In the genomic region with DNA sequence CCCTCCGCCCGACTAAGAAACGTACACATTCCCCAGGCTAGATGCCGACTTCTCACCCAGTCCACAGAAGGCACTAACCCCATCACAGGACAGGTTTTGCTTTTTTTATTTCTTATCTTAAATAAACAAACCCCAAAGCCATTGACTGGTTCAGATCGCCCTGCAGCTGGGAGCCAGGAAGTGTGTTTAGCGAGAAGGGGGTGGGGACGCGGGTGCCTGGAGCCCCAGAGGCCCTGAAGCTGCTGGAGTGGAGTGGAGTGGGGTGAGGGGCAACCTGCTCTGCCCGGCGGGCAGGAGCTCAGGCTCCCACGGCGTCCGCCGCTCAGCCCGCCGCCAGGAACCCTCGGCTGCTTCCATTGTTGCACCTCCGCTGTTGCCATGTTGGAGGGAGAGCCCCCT, we compare ENCODE assay signal across 8 cellular contexts. TPM values are rescaled to one million over a fixed set of nuclear protein-coding genes. Genes with fewer than 3 reads are reported as not detected.
A peak's percentile ranks its signal among the peaks of the same experiment; 100 is the strongest.
DNase-seq lines count a peak whose midpoint lies in the region; ATAC-seq and TF ChIP-seq lines count a peak whose summit lies in the region.

No MANE protein-coding gene starts in this region.

- H3K9me3 ChIP-seq in CD4-positive, CD25-positive, alpha-beta regulatory T cell (ENCODE audit: control insufficient read depth in 2 of 2, low read length in 2 of 2): no peaks in the 10 kb centered on the region
- H3K9me3 ChIP-seq in neural cell (ENCODE audit: low read length) (no peaks in the 10 kb centered on the region), aorta (ENCODE audit: control insufficient read depth, low read length) (no peaks in the 10 kb centered on the region)

- H3K9ac ChIP-seq in neural cell (ENCODE audit: low read length): peak overlapping the region; percentile 99

- H3F3A ChIP-seq in neural cell (ENCODE audit: insufficient read depth, low read length, poor library complexity, severe bottlenecking): peaks cover 7% of the 10 kb centered on the region

- H3K4me2 ChIP-seq in neural cell (ENCODE audit: low read length): peak overlapping the region; percentile 100

- peaks cover 7% of the 10 kb centered on the region for H4K20me1 ChIP-seq in neural cell (ENCODE audit: insufficient read depth)

- H3K4me1 ChIP-seq in CD4-positive, CD25-positive, alpha-beta regulatory T cell (ENCODE audit: control insufficient read depth, insufficient read depth, low read length, poor library complexity, severe bottlenecking): peaks cover 34% of the 10 kb centered on the region
- H3K4me1 ChIP-seq in foreskin keratinocyte (no peaks in the 10 kb centered on the region), aorta (ENCODE audit: control insufficient read depth in 1 of 2, insufficient read depth in 2 of 2, low read length in 2 of 2) (peaks cover 0 to 4% of the 10 kb centered on the region in 2 donors)

- peak overlapping the region; percentile 91 to 98 (median 97) for H3K27ac Mint-ChIP-seq in CD4-positive, CD25-positive, alpha-beta regulatory T cell

- peaks cover 5% of the 10 kb centered on the region for H3K36me3 ChIP-seq in CD4-positive, CD25-positive, alpha-beta regulatory T cell (ENCODE audit: control insufficient read depth, insufficient read depth, low read length)
- H3K36me3 ChIP-seq in neural cell (ENCODE audit: insufficient read depth, low read length) (no peaks in the 10 kb centered on the region), aorta (ENCODE audit: control insufficient read depth in 1 of 2, insufficient read depth in 2 of 2, low read length in 1 of 2) (no peaks in the 10 kb centered on the region)

- 0 to 1% methylated on average over 11 to 18 of the region's 18 CpGs for WGBS in aorta, 2 donors

- H3K4me1 Mint-ChIP-seq in CD4-positive, CD25-positive, alpha-beta regulatory T cell: peaks cover 15 to 53% (median 39%) of the 10 kb centered on the region in 4 donors

- peak; percentile 23 to 72 (median 56) for DNase-seq in CD4-positive, CD25-positive, alpha-beta regulatory T cell
- DNase-seq in NOMO-1 (lab: John Stamatoyannopoulos, UW; ENCODE audit: unreplicated experiment in 2 of 2) (peak; percentile 33 to 46), foreskin keratinocyte (no peak), aorta (peak in 1 of 2 donors; percentile 76)
- peak; percentile 49 for DNase-seq in activated effector memory CD4-positive, alpha-beta T cell treated with Interleukin-2 at 50 U/mL for 16 hours

- no peaks in the 10 kb centered on the region for H3K9me3 Mint-ChIP-seq in CD4-positive, CD25-positive, alpha-beta regulatory T cell

- no peaks in the 10 kb centered on the region for H3K27me3 ChIP-seq in CD4-positive, CD25-positive, alpha-beta regulatory T cell (ENCODE audit: control insufficient read depth, insufficient read depth, low read length)
- H3K27me3 ChIP-seq in foreskin keratinocyte: peaks cover 7% of the 10 kb centered on the region
- H3K27me3 ChIP-seq in neural cell (ENCODE audit: insufficient read depth, low read depth, low read length): no peaks in the 10 kb centered on the region
- no peaks in the 10 kb centered on the region for H3K27me3 ChIP-seq in aorta (ENCODE audit: control insufficient read depth in 1 of 2, insufficient read depth in 2 of 2, low read length in 1 of 2)

- ATAC-seq in CD4-positive, CD25-positive, alpha-beta regulatory T cell (ENCODE audit: low read depth in 2 of 2): peak; percentile 43 to 49
- ATAC-seq in GM19324 (IDR thresholded peaks at IDR 0.05; ENCODE audit: low FRiP score, unreplicated experiment) (peak; percentile 35), HG03432 (IDR thresholded peaks at IDR 0.05; ENCODE audit: unreplicated experiment) (peak; percentile 32), foreskin keratinocyte (peak; percentile 38), aorta (ENCODE audit: low FRiP score) (peak; percentile 76)

- H3K27me3 Mint-ChIP-seq in CD4-positive, CD25-positive, alpha-beta regulatory T cell: peaks cover 14% of the 10 kb centered on the region

- peak overlapping the region; percentile 88 to 98 (median 92) for H3K4me3 Mint-ChIP-seq in CD4-positive, CD25-positive, alpha-beta regulatory T cell

- peak overlapping the region; percentile 77 for H3K27ac ChIP-seq in CD4-positive, CD25-positive, alpha-beta regulatory T cell (ENCODE audit: insufficient read depth, low read length, poor library complexity, severe bottlenecking)
- H3K27ac ChIP-seq in foreskin keratinocyte (no peak overlapping the region), neural cell (ENCODE audit: low read length) (peak overlapping the region; percentile 98), aorta (ENCODE audit: low read depth in 1 of 2, low read length in 2 of 2) (peak overlapping the region in 1 of 2 donors; percentile 62)

- no peaks in the 10 kb centered on the region for H3K36me3 Mint-ChIP-seq in CD4-positive, CD25-positive, alpha-beta regulatory T cell

- no peak for TF ChIP-seq CTCF in foreskin keratinocyte (conservative IDR thresholded peaks at IDR 0.05)
- no peak for TF ChIP-seq CTCF in neural cell (IDR thresholded peaks at IDR 0.05; ENCODE audit: poor library complexity, severe bottlenecking)

- TF ChIP-seq EP300 in neural cell (conservative IDR thresholded peaks at IDR 0.05; ENCODE audit: poor library complexity, severe bottlenecking): no peak

- peak overlapping the region; percentile 93 for H3K4me3 ChIP-seq in CD4-positive, CD25-positive, alpha-beta regulatory T cell (ENCODE audit: low read depth, low read length)
- H3K4me3 ChIP-seq in neural cell (ENCODE audit: low read length): peak overlapping the region; percentile 87
- peak overlapping the region; percentile 31 to 51 for H3K4me3 ChIP-seq in aorta (ENCODE audit: low read length in 2 of 2)

- intact Hi-C loops in aorta (cut with DNase I): loop anchor here in 1 of 2 donors (2.0 kb wide), 1 partner anchor 47 kb away; no protein-coding TSS in a partner anchor

- H3K9me2 ChIP-seq in neural cell (ENCODE audit: insufficient read depth, low read length): no peaks in the 10 kb centered on the region

- peak overlapping the region; percentile 73 for H2AFZ ChIP-seq in neural cell (ENCODE audit: low read depth, low read length)

- peaks cover 47% of the 10 kb centered on the region for H3K79me2 ChIP-seq in neural cell (replicated peaks; ENCODE audit: insufficient read depth, low read length)

- no peak for TF ChIP-seq RAD21 in neural cell (conservative IDR thresholded peaks at IDR 0.05)

TF ChIP-seq in neural cell, 6 proteins besides CTCF, POLR2A, EP300 and RAD21:
- TF ChIP-seq EZH2 (IDR thresholded peaks at IDR 0.05; ENCODE audit: borderline replicate concordance, insufficient read depth, low read length, poor library complexity, severe bottlenecking) (no peak), MXI1 (conservative IDR thresholded peaks at IDR 0.05; ENCODE audit: poor library complexity, severe bottlenecking) (no peak), TAF1 (IDR thresholded peaks at IDR 0.05; ENCODE audit: low read depth) (no peak), POLR2AphosphoS5 (IDR thresholded peaks at IDR 0.05) (no peak), SMC3 (conservative IDR thresholded peaks at IDR 0.05; ENCODE audit: poor library complexity) (no peak)
- TF ChIP-seq, protein P1, sequence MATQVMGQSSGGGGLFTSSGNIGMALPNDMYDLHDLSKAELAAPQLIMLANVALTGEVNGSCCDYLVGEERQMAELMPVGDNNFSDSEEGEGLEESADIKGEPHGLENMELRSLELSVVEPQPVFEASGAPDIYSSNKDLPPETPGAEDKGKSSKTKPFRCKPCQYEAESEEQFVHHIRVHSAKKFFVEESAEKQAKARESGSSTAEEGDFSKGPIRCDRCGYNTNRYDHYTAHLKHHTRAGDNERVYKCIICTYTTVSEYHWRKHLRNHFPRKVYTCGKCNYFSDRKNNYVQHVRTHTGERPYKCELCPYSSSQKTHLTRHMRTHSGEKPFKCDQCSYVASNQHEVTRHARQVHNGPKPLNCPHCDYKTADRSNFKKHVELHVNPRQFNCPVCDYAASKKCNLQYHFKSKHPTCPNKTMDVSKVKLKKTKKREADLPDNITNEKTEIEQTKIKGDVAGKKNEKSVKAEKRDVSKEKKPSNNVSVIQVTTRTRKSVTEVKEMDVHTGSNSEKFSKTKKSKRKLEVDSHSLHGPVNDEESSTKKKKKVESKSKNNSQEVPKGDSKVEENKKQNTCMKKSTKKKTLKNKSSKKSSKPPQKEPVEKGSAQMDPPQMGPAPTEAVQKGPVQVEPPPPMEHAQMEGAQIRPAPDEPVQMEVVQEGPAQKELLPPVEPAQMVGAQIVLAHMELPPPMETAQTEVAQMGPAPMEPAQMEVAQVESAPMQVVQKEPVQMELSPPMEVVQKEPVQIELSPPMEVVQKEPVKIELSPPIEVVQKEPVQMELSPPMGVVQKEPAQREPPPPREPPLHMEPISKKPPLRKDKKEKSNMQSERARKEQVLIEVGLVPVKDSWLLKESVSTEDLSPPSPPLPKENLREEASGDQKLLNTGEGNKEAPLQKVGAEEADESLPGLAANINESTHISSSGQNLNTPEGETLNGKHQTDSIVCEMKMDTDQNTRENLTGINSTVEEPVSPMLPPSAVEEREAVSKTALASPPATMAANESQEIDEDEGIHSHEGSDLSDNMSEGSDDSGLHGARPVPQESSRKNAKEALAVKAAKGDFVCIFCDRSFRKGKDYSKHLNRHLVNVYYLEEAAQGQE (IDR thresholded peaks at IDR 0.05; ENCODE audit: borderline replicate concordance): no peak
TF ChIP-seq in neural cell: peak in this region for 0.

RNA-seq across cellular contexts. Expression of a gene that starts 0.7 kb away (rescaled TPM):
- total RNA-seq in CD4-positive, CD25-positive, alpha-beta regulatory T cell: 39.5 TPM
- 1 to 10 TPM in 3 of 4 donors, under 1 TPM in 1; 0.90 to 2.2 (median 1.5) TPM for polyA plus RNA-seq in CD4-positive, CD25-positive, alpha-beta regulatory T cell
- total RNA-seq in foreskin keratinocyte (3.0 and 3.6 TPM in 2 replicates), aorta (10 to 100 TPM; 41.3 to 87.5 TPM)
- polyA plus RNA-seq in foreskin keratinocyte (0.58 and 0.69 TPM in 2 replicates), neural cell (23.7 and 28.7 TPM in 2 replicates), aorta (10 to 100 TPM in 1 of 2 donors, 1 to 10 TPM in 1; 9.3 to 12.4 TPM)
- polyA minus RNA-seq in neural cell: 50.8 and 52.6 TPM in 2 replicates

RNA-seq across cellular contexts. Expression of a gene that starts 22.3 kb away (rescaled TPM):
- 263 TPM for total RNA-seq in CD4-positive, CD25-positive, alpha-beta regulatory T cell
- 10 to 100 TPM; 10.0 to 20.0 (median 11.3) TPM for polyA plus RNA-seq in CD4-positive, CD25-positive, alpha-beta regulatory T cell
- total RNA-seq in foreskin keratinocyte: 14.7 and 15.2 TPM in 2 replicates
- polyA plus RNA-seq in foreskin keratinocyte: 3.1 and 3.6 TPM in 2 replicates
- polyA plus RNA-seq in neural cell: 36.8 and 40.5 TPM in 2 replicates
- polyA minus RNA-seq in neural cell: 65.7 and 83.3 TPM in 2 replicates
- total RNA-seq in aorta: 100 to 1,000 TPM; 104 to 141 TPM
- 10 to 100 TPM in 1 of 2 donors, 1 to 10 TPM in 1; 4.8 to 11.0 TPM for polyA plus RNA-seq in aorta

Comparison
In these comparisons a context has a peak if more than half of its experiments do, and no peak if none do; other contexts are left out.
1. DNase-seq: peak in CD4-positive, CD25-positive, alpha-beta regulatory T cell (3 of 3), NOMO-1 (2 of 2) and activated effector memory CD4-positive, alpha-beta T cell treated with Interleukin-2 at 50 U/mL for 16 hours (single experiment); none in foreskin keratinocyte (0 of 2).
2. H3K4me3 ChIP-seq: peak in every context shown above with its lines; median percentile 93 in CD4-positive, CD25-positive, alpha-beta regulatory T cell; 87 in neural cell; 41 in aorta.
3. Peak in every context shown above with its lines, with median percentiles within 50 percentile points of each other: ATAC-seq.